16 cellular contexts compared by ENCODE assay signal in the genomic region with DNA sequence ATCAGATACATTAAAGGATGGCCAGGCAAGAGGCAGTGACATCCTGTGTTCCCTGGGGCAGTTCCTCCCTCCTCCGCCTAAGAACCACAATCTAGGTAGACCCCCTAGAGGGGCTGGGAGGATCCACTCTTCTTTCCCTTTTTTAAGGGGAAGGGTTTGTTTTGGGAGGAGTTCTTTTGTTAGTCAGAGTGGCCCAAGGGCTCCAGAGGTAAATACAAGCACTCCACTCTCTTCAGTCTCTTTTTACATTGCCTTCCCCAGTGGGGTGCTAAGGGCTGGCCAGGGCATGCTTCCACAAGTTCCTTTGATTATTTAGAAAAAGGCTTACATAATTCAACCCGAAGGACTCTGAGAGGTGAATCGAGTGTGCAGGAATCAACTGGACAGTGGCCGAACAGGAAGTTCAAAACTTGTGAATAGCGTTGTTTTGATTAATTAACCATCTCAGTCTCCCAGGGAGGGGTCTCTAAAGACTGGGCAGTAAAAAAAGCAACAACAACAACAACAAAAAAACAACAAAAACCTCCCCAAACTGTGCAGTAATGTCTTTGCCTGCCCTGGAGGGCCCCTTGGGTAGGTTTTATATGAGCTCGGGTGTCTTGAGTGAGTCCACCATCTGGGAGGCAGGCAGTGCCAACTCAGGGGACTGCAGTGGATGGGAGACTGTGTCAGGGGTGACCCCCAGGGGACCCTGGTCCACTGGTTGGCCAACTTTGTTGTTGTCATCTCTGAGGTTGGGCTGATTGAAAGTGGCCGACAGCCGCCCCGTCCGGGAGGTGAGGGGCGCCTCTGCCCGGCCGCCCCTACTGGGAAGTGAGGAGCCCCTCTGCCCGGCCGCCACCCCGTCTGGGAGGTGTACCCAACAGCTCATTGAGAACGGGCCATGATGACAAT. TPM values are rescaled to one million over a fixed set of nuclear protein-coding genes. Genes with fewer than 3 reads are reported as not detected.
DNase-seq lines count a peak whose midpoint lies in the region; ATAC-seq, FAIRE-seq and TF ChIP-seq lines count a peak whose summit lies in the region.
"Had no signal": no experiment of that assay in that cellular context is flagged by ENCODE, and none has a peak within 500 bp of the region (broad histone marks: within the 10 kb centered on the region; RNA-seq: fewer than 3 reads in every experiment).

No MANE protein-coding gene starts in this region.

- H3K27ac Mint-ChIP-seq in activated CD8-positive, alpha-beta T cell treated with anti-CD3 and anti-CD28 coated beads for 36 hours: peak overlapping the region; percentile 66
- H3K27ac Mint-ChIP-seq: activated B cell treated with CpG ODN at 0.5 μM for 24 hours had no signal

- H3K4me2 ChIP-seq in A549: peak overlapping the region; percentile 54

- TF ChIP-seq RAD21 in A549 (conservative IDR thresholded peaks at IDR 0.05 in 1 of 2, IDR thresholded peaks at IDR 0.05 in 1 of 2): no peak

- DNase-seq in A549 (ENCODE audit: low read depth in 1 of 2, low spot score in 1 of 2) (peak in 1 of 2 experiments; percentile 44), left lobe of liver (ENCODE audit: low spot score) (no peak), NCI-H1092 (lab: John Stamatoyannopoulos, UW) (no peak), retina (no peak)
- no peak for DNase-seq in activated CD8-positive, alpha-beta T cell treated with anti-CD3 and anti-CD28 coated beads for 36 hours
- DNase-seq: activated B cell treated with CpG ODN at 0.5 μM for 24 hours; activated T-cell treated with anti-CD3 and anti-CD28 coated beads, Interleukin-2, amount 50 U/mL, for 1 hour; foreskin melanocyte; stimulated activated CD4-positive, alpha-beta T cell treated with anti-CD3 and anti-CD28 coated beads, Interleukin-2, amount 100 ng/mL, for 24 hours had no signal

- H3K9me3 Mint-ChIP-seq in activated CD8-positive, alpha-beta T cell treated with anti-CD3 and anti-CD28 coated beads for 36 hours: peaks cover 4% of the 10 kb centered on the region
- H3K9me3 Mint-ChIP-seq: activated B cell treated with CpG ODN at 0.5 μM for 24 hours had no signal

- no peak for FAIRE-seq in A549 (lab: Jason Lieb, UNC)
- FAIRE-seq: urothelium cell line had no signal

- H3K27me3 ChIP-seq in HUES6 (ENCODE audit: control insufficient read depth, insufficient read depth, low read length) (no peaks in the 10 kb centered on the region), iPS-18a (ENCODE audit: control insufficient read depth, insufficient read depth, low read length) (no peaks in the 10 kb centered on the region)

- CTCF ChIA-PET in A549 (lab: Yijun Ruan, JAX): interaction anchor here (1.6 to 1.9 kb wide), 2 partner anchors 31 to 93 kb away, joined by 5 to 6 read pairs; no protein-coding TSS in a partner anchor
- CTCF ChIA-PET in activated CD8-positive, alpha-beta T cell treated with anti-CD3 and anti-CD28 coated beads for 36 hours (lab: Charles Lee): interaction anchor here (0.8 to 2.8 kb wide), 2 partner anchors 62 to 94 kb away, joined by 3 to 17 read pairs; no protein-coding TSS in a partner anchor

- H3K4me1 Mint-ChIP-seq in activated CD8-positive, alpha-beta T cell treated with anti-CD3 and anti-CD28 coated beads for 36 hours (ENCODE audit: low read depth): peaks cover 39% of the 10 kb centered on the region
- H3K4me1 Mint-ChIP-seq: activated B cell treated with CpG ODN at 0.5 μM for 24 hours had no signal

- intact Hi-C loops in activated CD8-positive, alpha-beta T cell treated with anti-CD3 and anti-CD28 coated beads for 36 hours (cut with micrococcal nuclease): no loop called here

- no peak for TF ChIP-seq POLR2A in A549 (IDR thresholded peaks at IDR 0.05; ENCODE audit: low read length)

- TF ChIP-seq EP300 in A549 (IDR thresholded peaks at IDR 0.05): no peak

- H3K4me1 ChIP-seq in A549 (peaks cover 61% of the 10 kb centered on the region), HUES6 (ENCODE audit: control insufficient read depth, insufficient read depth, low read length) (peaks cover 28% of the 10 kb centered on the region), iPS-18a (ENCODE audit: control insufficient read depth, low read depth, low read length) (peaks cover 21% of the 10 kb centered on the region)

- H3K4me3 ChIP-seq in A549: no peak overlapping the region
- H3K4me3 ChIP-seq in HUES6 (ENCODE audit: low read depth, low read length): 0 out of 2 replicates have a peak overlapping the region, but pooled peaks have one; percentile 18
- no peak overlapping the region for H3K4me3 ChIP-seq in iPS-18a (ENCODE audit: low read length)

- H3K9me3 ChIP-seq in A549 (no peaks in the 10 kb centered on the region), HUES6 (ENCODE audit: control insufficient read depth, insufficient read depth, low read depth, low read length) (peaks cover 9% of the 10 kb centered on the region; the same call in 1 of the 2 replicates), iPS-18a (ENCODE audit: control insufficient read depth, low read depth, low read length) (peaks cover 4% of the 10 kb centered on the region)

- POLR2A ChIA-PET in A549 (lab: Yijun Ruan, JAX): no interaction called here
- POLR2A ChIA-PET in activated CD8-positive, alpha-beta T cell treated with anti-CD3 and anti-CD28 coated beads for 36 hours (lab: Charles Lee): interaction anchor here (0.9 to 2.2 kb wide), 2 partner anchors 9 to 33 kb away, joined by 3 to 10 read pairs; a partner anchor contains a TSS

- H3K9ac ChIP-seq in HUES6 (ENCODE audit: low read length) (peak overlapping the region; percentile 25), iPS-18a (ENCODE audit: low read length) (no peak overlapping the region)

- TF ChIP-seq CTCF in A549 (IDR thresholded peaks at IDR 0.05): no peak
- TF ChIP-seq CTCF in activated CD8-positive, alpha-beta T cell treated with anti-CD3 and anti-CD28 coated beads for 36 hours (IDR thresholded peaks at IDR 0.05): no peak

- H3K36me3 ChIP-seq in HUES6 (ENCODE audit: control insufficient read depth, insufficient read depth, low read length): no peaks in the 10 kb centered on the region
- H3K36me3 ChIP-seq in iPS-18a (ENCODE audit: control insufficient read depth, low read depth, low read length): no peaks in the 10 kb centered on the region

- H3K27me3 Mint-ChIP-seq in activated CD8-positive, alpha-beta T cell treated with anti-CD3 and anti-CD28 coated beads for 36 hours: no peaks in the 10 kb centered on the region

- peaks cover 46% of the 10 kb centered on the region for H3K36me3 Mint-ChIP-seq in activated CD8-positive, alpha-beta T cell treated with anti-CD3 and anti-CD28 coated beads for 36 hours (ENCODE audit: low read depth)

- H3K4me3 Mint-ChIP-seq in activated CD8-positive, alpha-beta T cell treated with anti-CD3 and anti-CD28 coated beads for 36 hours: no peak overlapping the region
- H3K4me3 Mint-ChIP-seq: activated B cell treated with CpG ODN at 0.5 μM for 24 hours had no signal

- WGBS in A549 (ENCODE audit: missing lambda C conversion rate): 37% methylated on average over 6 of the region's 17 CpGs

- H3K27ac ChIP-seq in A549 (no peak overlapping the region; a peak in 2 of 6 replicates), HUES6 (ENCODE audit: low read depth, low read length) (peak overlapping the region; percentile 66; the same call in 1 of the 2 replicates), iPS-18a (ENCODE audit: low read length) (peak overlapping the region; percentile 21)

- ATAC-seq in A549: peak; percentile 28 to 32; a peak in 3 of 6 replicates
- ATAC-seq in activated CD8-positive, alpha-beta T cell treated with anti-CD3 and anti-CD28 coated beads for 36 hours: peak; percentile 29
- no peak for ATAC-seq in left lobe of liver
- ATAC-seq in GM21515 (IDR thresholded peaks at IDR 0.05; ENCODE audit: unreplicated experiment): no peak

TF ChIP-seq in A549, 52 proteins besides CTCF, POLR2A, EP300 and RAD21:
- no peak for TF ChIP-seq ESRRA (IDR thresholded peaks at IDR 0.05; ENCODE audit: borderline replicate concordance, low read length)
- TF ChIP-seq TP53 (CRISPR knock-in tag; IDR thresholded peaks at IDR 0.05): no peak
- TF ChIP-seq, protein P1, sequence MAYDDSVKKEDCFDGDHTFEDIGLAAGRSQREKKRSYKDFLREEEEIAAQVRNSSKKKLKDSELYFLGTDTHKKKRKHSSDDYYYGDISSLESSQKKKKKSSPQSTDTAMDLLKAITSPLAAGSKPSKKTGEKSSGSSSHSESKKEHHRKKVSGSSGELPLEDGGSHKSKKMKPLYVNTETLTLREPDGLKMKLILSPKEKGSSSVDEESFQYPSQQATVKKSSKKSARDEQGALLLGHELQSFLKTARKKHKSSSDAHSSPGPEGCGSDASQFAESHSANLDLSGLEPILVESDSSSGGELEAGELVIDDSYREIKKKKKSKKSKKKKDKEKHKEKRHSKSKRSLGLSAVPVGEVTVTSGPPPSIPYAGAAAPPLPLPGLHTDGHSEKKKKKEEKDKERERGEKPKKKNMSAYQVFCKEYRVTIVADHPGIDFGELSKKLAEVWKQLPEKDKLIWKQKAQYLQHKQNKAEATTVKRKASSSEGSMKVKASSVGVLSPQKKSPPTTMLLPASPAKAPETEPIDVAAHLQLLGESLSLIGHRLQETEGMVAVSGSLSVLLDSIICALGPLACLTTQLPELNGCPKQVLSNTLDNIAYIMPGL (CRISPR knock-in tag; IDR thresholded peaks at IDR 0.05; ENCODE audit: borderline replicate concordance): no peak
- no peak for TF ChIP-seq HOXB5 (CRISPR knock-in tag; IDR thresholded peaks at IDR 0.05)

RNA-seq across cellular contexts. Expression of a gene that starts 33.2 kb away (rescaled TPM):
- polyA plus RNA-seq in A549 (2011; rRNA removed) (1,899 and 1,948 TPM in 2 replicates), A549 (2017; fragmentation: RNase III; extraction: RNeasy Plus Mini Kit Qiagen cat#74134 plus additional on column Dnase treatment) (2,937 to 2,981 TPM (median 2,952 TPM) in 3 replicates)
- polyA plus RNA-seq in A549 (2012; cell fraction: cytosol; rRNA removed): 2,304 and 2,482 TPM in 2 replicates
- 3,157 and 3,429 TPM in 2 replicates for polyA plus RNA-seq in A549 (2012; cell fraction: nucleus; rRNA removed)
- 2,309 and 2,515 TPM in 2 replicates for polyA minus RNA-seq in A549 (2011; rRNA and poly(A)+ RNA removed)
- 1,000 to 10,000 TPM; 4,199 to 4,245 TPM for total RNA-seq in activated CD8-positive, alpha-beta T cell treated with anti-CD3 and anti-CD28 coated beads for 36 hours
- 382 TPM for total RNA-seq in left lobe of liver

RNA-seq across cellular contexts. Expression of a gene that starts 34.0 kb away (rescaled TPM):
- polyA plus RNA-seq in A549 (2011; rRNA removed): not detected in 2 replicates
- polyA plus RNA-seq in A549 (2012; cell fraction: cytosol; rRNA removed): not detected in 2 replicates
- not detected in 2 replicates for polyA plus RNA-seq in A549 (2012; cell fraction: nucleus; rRNA removed)
- polyA plus RNA-seq in A549 (2017; fragmentation: RNase III; extraction: RNeasy Plus Mini Kit Qiagen cat#74134 plus additional on column Dnase treatment): not detected in 3 replicates
- polyA minus RNA-seq in A549 (2011; rRNA and poly(A)+ RNA removed): not detected in 2 replicates
- total RNA-seq in activated CD8-positive, alpha-beta T cell treated with anti-CD3 and anti-CD28 coated beads for 36 hours: 1 to 10 TPM; 3.5 to 3.9 TPM
- total RNA-seq in left lobe of liver: not detected
- total RNA-seq: activated B cell treated with CpG ODN at 0.5 μM for 24 hours, kidney epithelial cell, LHCN-M2, renal cortical epithelial cell had no signal

Comparison
In these comparisons a context has a peak if more than half of its experiments do, and no peak if none do; other contexts are left out.
1. ATAC-seq: peak in A549 (2 of 2) and activated CD8-positive, alpha-beta T cell treated with anti-CD3 and anti-CD28 coated beads for 36 hours (single experiment); none in left lobe of liver (single experiment) and GM21515 (single experiment).
2. H3K27ac ChIP-seq: peak in HUES6 (single experiment) and iPS-18a (single experiment); none in A549 (0 of 2).
3. RNA of a gene that starts 33.2 kb away (total RNA-seq): 4,199 to 4,245 TPM in activated CD8-positive, alpha-beta T cell treated with anti-CD3 and anti-CD28 coated beads for 36 hours; 382 TPM in left lobe of liver (single experiment); every median in the first group is over 10 times any median in the second.